In the genomic region with DNA sequence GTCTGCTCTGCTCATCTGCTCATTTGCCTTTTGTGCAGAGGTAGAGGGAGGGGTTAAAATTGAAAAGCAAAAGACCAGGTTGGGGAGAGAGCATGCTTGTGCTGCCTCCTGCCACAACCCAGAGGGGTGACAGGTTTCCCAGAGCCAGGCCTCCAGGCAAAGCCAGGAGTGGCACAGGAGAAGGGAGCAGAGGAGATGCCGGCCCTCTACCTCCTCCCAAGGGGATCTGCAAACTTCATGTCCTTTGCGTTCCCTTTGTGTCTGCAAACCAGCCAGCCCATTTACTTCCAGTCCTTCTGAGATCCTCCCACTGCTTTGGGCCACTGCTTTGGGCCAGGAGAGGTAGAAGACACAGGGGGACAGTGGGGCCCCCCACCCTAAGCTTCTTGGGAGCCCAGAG, we compare ENCODE assay signal across 1 cellular context.
TF ChIP-seq lines count a peak whose summit lies in the region.

No MANE protein-coding gene starts in this region.

TF ChIP-seq in GM23338, 12 proteins besides CTCF, POLR2A, EP300 and RAD21 (continued from another document):
- TF ChIP-seq, protein P1, sequence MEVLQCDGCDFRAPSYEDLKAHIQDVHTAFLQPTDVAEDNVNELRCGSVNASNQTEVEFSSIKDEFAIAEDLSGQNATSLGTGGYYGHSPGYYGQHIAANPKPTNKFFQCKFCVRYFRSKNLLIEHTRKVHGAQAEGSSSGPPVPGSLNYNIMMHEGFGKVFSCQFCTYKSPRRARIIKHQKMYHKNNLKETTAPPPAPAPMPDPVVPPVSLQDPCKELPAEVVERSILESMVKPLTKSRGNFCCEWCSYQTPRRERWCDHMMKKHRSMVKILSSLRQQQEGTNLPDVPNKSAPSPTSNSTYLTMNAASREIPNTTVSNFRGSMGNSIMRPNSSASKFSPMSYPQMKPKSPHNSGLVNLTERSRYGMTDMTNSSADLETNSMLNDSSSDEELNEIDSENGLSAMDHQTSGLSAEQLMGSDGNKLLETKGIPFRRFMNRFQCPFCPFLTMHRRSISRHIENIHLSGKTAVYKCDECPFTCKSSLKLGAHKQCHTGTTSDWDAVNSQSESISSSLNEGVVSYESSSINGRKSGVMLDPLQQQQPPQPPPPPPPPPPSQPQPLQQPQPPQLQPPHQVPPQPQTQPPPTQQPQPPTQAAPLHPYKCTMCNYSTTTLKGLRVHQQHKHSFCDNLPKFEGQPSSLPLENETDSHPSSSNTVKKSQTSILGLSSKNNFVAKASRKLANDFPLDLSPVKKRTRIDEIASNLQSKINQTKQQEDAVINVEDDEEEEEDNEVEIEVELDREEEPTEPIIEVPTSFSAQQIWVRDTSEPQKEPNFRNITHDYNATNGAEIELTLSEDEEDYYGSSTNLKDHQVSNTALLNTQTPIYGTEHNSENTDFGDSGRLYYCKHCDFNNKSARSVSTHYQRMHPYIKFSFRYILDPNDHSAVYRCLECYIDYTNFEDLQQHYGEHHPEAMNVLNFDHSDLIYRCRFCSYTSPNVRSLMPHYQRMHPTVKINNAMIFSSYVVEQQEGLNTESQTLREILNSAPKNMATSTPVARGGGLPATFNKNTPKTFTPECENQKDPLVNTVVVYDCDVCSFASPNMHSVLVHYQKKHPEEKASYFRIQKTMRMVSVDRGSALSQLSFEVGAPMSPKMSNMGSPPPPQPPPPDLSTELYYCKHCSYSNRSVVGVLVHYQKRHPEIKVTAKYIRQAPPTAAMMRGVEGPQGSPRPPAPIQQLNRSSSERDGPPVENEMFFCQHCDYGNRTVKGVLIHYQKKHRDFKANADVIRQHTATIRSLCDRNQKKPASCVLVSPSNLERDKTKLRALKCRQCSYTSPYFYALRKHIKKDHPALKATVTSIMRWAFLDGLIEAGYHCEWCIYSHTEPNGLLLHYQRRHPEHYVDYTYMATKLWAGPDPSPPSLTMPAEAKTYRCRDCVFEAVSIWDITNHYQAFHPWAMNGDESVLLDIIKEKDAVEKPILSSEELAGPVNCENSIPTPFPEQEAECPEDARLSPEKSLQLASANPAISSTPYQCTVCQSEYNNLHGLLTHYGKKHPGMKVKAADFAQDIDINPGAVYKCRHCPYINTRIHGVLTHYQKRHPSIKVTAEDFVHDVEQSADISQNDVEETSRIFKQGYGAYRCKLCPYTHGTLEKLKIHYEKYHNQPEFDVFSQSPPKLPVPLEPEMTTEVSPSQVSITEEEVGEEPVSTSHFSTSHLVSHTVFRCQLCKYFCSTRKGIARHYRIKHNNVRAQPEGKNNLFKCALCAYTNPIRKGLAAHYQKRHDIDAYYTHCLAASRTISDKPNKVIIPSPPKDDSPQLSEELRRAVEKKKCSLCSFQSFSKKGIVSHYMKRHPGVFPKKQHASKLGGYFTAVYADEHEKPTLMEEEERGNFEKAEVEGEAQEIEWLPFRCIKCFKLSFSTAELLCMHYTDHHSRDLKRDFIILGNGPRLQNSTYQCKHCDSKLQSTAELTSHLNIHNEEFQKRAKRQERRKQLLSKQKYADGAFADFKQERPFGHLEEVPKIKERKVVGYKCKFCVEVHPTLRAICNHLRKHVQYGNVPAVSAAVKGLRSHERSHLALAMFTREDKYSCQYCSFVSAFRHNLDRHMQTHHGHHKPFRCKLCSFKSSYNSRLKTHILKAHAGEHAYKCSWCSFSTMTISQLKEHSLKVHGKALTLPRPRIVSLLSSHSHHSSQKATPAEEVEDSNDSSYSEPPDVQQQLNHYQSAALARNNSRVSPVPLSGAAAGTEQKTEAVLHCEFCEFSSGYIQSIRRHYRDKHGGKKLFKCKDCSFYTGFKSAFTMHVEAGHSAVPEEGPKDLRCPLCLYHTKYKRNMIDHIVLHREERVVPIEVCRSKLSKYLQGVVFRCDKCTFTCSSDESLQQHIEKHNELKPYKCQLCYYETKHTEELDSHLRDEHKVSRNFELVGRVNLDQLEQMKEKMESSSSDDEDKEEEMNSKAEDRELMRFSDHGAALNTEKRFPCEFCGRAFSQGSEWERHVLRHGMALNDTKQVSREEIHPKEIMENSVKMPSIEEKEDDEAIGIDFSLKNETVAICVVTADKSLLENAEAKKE (CRISPR knock-in tag; IDR thresholded peaks at IDR 0.05) = no peak
- TF ChIP-seq EZH2 (IDR thresholded peaks at IDR 0.05; ENCODE audit: low read depth, unreplicated experiment) = no peak
- no peak for TF ChIP-seq ZNF331 (CRISPR knock-in tag; IDR thresholded peaks at IDR 0.05; ENCODE audit: low read depth)
- TF ChIP-seq ETS1 (IDR thresholded peaks at IDR 0.05) = no peak
- TF ChIP-seq NANOG (IDR thresholded peaks at IDR 0.05; ENCODE audit: borderline replicate concordance) = no peak
- TF ChIP-seq JUNB (IDR thresholded peaks at IDR 0.05; ENCODE audit: unreplicated experiment) = no peak
- TF ChIP-seq ZNF114 (CRISPR knock-in tag; IDR thresholded peaks at IDR 0.05) = no peak
- TF ChIP-seq STAT1 (IDR thresholded peaks at IDR 0.05; ENCODE audit: unreplicated experiment) = no peak
- TF ChIP-seq POLR2AphosphoS5 (IDR thresholded peaks at IDR 0.05; ENCODE audit: low read depth) = no peak
- no peak for TF ChIP-seq REST (IDR thresholded peaks at IDR 0.05; ENCODE audit: unreplicated experiment)
